ENCODE assay signal across 8 cellular contexts in genomic region chr3:5194801-5195509, GRCh38. TPM values are rescaled to one million over a fixed set of nuclear protein-coding genes. Genes with fewer than 3 reads are reported as not detected.
DNase-seq lines count a peak whose midpoint lies in the region; ATAC-seq and TF ChIP-seq lines count a peak whose summit lies in the region.

No MANE protein-coding gene starts in this region.

- no peak for TF ChIP-seq POLR2A in breast epithelium (IDR thresholded peaks at IDR 0.05)

- H3K4me3 ChIP-seq in breast epithelium: no peak overlapping the region

- H3K27me3 ChIP-seq in breast epithelium: no peaks in the 10 kb centered on the region

- peaks cover 0 to 4% (median 0%) of the 10 kb centered on the region in 7 donors for H3K9me3 Mint-ChIP-seq in naive B cell

- H3K4me3 Mint-ChIP-seq in naive B cell: peak overlapping the region in 7 of 8 donors; percentile 41 to 61 (median 52)

- H3K27ac ChIP-seq in breast epithelium: peak overlapping the region; percentile 74 to 76

- no peaks in the 10 kb centered on the region for H3K9me3 ChIP-seq in breast epithelium

- peaks cover 4 to 19% of the 10 kb centered on the region in 2 donors for H3K4me1 ChIP-seq in breast epithelium

- peak overlapping the region; percentile 91 to 99 (median 94) for H3K27ac Mint-ChIP-seq in naive B cell

- intact Hi-C loops in breast epithelium (cut with DNase I; ENCODE audit: low total_unique reads): no loop called here

- no peaks in the 10 kb centered on the region for H3K27me3 Mint-ChIP-seq in naive B cell

- peaks cover 27 to 31% of the 10 kb centered on the region in 2 donors for H3K36me3 Mint-ChIP-seq in naive B cell

- DNase-seq in 8988T (peak; percentile 39), OCI-M1 (lab: John Stamatoyannopoulos, UW) (peak; percentile 93), breast epithelium (ENCODE audit: low spot score in 2 of 2) (peak in 1 of 2 donors; percentile 30), naive B cell (no peak), NCI-H2029 (lab: John Stamatoyannopoulos, UW) (no peak), NCI-H1694 treated with DMSO at 0.1 percent for 48 hours (lab: John Stamatoyannopoulos, UW) (no peak)

- no peaks in the 10 kb centered on the region for H3K36me3 ChIP-seq in breast epithelium

- no peak for TF ChIP-seq CTCF in breast epithelium (IDR thresholded peaks at IDR 0.05)

- ATAC-seq in GM18502 (IDR thresholded peaks at IDR 0.05; ENCODE audit: poor library complexity, unreplicated experiment): peak; percentile 42
- ATAC-seq in HG02938 (IDR thresholded peaks at IDR 0.05; ENCODE audit: unreplicated experiment): peak; percentile 30
- no peak for ATAC-seq in naive B cell (ENCODE audit: low read depth in 2 of 2)

- peaks cover 76 to 95% (median 84%) of the 10 kb centered on the region in 3 donors for H3K4me1 Mint-ChIP-seq in naive B cell

RNA-seq across cellular contexts. Expression of gene EDEM1, which starts 7.4 kb away (rescaled TPM):
- total RNA-seq in breast epithelium: 10 to 100 TPM; 34.9 to 45.8 (median 42.6) TPM
- polyA plus RNA-seq in naive B cell (ENCODE audit: low read depth in 6 of 6): 10 to 100 TPM; 43.5 to 77.8 (median 57.4) TPM

Comparison
In these comparisons a context has a peak if more than half of its experiments do, and no peak if none do; other contexts are left out.
1. DNase-seq: peak in 8988T (single experiment) and OCI-M1 (single experiment); none in naive B cell (single experiment), NCI-H2029 (single experiment) and NCI-H1694 treated with DMSO at 0.1 percent for 48 hours (single experiment).
2. ATAC-seq: peak in GM18502 (single experiment) and HG02938 (single experiment); none in naive B cell (0 of 2).